23 cellular contexts compared by ENCODE assay signal in the genomic region with DNA sequence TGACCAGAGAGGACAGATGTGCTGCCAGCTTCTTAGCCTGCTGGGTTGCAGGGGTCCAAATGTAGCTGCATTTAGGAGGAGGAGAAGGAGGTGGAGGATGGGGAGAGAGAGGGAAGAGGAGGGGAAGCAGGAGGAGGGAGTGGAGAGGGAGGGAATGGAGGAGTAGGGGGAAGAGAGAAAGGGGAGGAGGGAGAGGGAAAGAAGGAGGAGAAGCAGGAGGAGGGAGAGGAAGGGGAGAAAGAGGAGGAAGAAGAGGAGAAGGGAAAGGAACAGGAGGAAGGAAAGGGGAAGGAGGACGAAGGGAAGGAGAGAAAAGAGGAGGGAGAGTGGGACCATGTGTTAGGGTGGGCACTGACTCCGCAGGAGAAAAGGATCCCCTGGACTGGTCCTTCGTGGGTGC.
"Had no signal": no experiment of that assay in that cellular context is flagged by ENCODE, and none has a peak within 500 bp of the region (broad histone marks: within the 10 kb centered on the region; RNA-seq: fewer than 3 reads in every experiment).

No MANE protein-coding gene starts in this region.

- H3K4me3 ChIP-seq: dorsolateral prefrontal cortex, gastrocnemius medialis, lower lobe of right lung, prostate gland, right atrium auricular region, sigmoid colon, stomach, thyroid gland, vagina had no signal

- H3K4me3 Mint-ChIP-seq: natural killer cell; stimulated activated effector memory CD8-positive, alpha-beta T cell treated with anti-CD3 and anti-CD28 coated beads, Interleukin-12 subunit alpha, Interleukin-12 subunit beta, amount 100 ng/mL, for 72 hours had no signal

- H3K9me3 Mint-ChIP-seq: natural killer cell; stimulated activated effector memory CD8-positive, alpha-beta T cell treated with anti-CD3 and anti-CD28 coated beads, Interleukin-12 subunit alpha, Interleukin-12 subunit beta, amount 100 ng/mL, for 72 hours had no signal

- H3K4me1 Mint-ChIP-seq: natural killer cell; stimulated activated effector memory CD8-positive, alpha-beta T cell treated with anti-CD3 and anti-CD28 coated beads, Interleukin-12 subunit alpha, Interleukin-12 subunit beta, amount 100 ng/mL, for 72 hours had no signal

- H3K27me3 ChIP-seq: right atrium auricular region, thyroid gland, vagina had no signal

- FAIRE-seq: keratinocyte had no signal

- H3K36me3 ChIP-seq: gastrocnemius medialis, lower lobe of right lung, prostate gland, right atrium auricular region, sigmoid colon, stomach, thyroid gland, vagina had no signal

- ATAC-seq: esophagus mucosa; gastrocnemius medialis; left ventricle myocardium superior; lower lobe of right lung; natural killer cell; stimulated activated effector memory CD8-positive, alpha-beta T cell treated with anti-CD3 and anti-CD28 coated beads, Interleukin-12 subunit alpha, Interleukin-12 subunit beta, amount 100 ng/mL, for 72 hours had no signal

- H3K9me3 ChIP-seq: gastrocnemius medialis, lower lobe of right lung, prostate gland, right atrium auricular region, sigmoid colon, stomach, thyroid gland, vagina had no signal

- H3K4me1 ChIP-seq: gastrocnemius medialis, prostate gland, right atrium auricular region, sigmoid colon, vagina had no signal

- H3K27ac Mint-ChIP-seq: natural killer cell; stimulated activated effector memory CD8-positive, alpha-beta T cell treated with anti-CD3 and anti-CD28 coated beads, Interleukin-12 subunit alpha, Interleukin-12 subunit beta, amount 100 ng/mL, for 72 hours had no signal

- H3K36me3 Mint-ChIP-seq: natural killer cell; stimulated activated effector memory CD8-positive, alpha-beta T cell treated with anti-CD3 and anti-CD28 coated beads, Interleukin-12 subunit alpha, Interleukin-12 subunit beta, amount 100 ng/mL, for 72 hours had no signal

- H3K27ac ChIP-seq: dorsolateral prefrontal cortex, epithelial cell of prostate, gastrocnemius medialis, lower lobe of right lung, prostate gland, right atrium auricular region, sigmoid colon, stomach, thyroid gland, vagina had no signal

- DNase-seq: dorsolateral prefrontal cortex; effector CD4-positive, alpha-beta T cell; foreskin fibroblast; gastrocnemius medialis; head of caudate nucleus; left ventricle myocardium superior; lower lobe of right lung; natural killer cell; nucleus accumbens; sigmoid colon; stimulated activated CD4-positive, alpha-beta T cell treated with anti-CD3 and anti-CD28 coated beads, Interleukin-2, amount 100 ng/mL, for 24 hours; stimulated activated CD4-positive, alpha-beta T cell treated with anti-CD3 and anti-CD28 coated beads, Interleukin-4, amount 100 ng/mL, for 24 hours; stimulated activated naive CD4-positive, alpha-beta T cell treated with Interleukin-2 at 50 U/mL for 16 hours; stomach; thyroid gland; trophoblast cell had no signal
